In the genomic region with DNA sequence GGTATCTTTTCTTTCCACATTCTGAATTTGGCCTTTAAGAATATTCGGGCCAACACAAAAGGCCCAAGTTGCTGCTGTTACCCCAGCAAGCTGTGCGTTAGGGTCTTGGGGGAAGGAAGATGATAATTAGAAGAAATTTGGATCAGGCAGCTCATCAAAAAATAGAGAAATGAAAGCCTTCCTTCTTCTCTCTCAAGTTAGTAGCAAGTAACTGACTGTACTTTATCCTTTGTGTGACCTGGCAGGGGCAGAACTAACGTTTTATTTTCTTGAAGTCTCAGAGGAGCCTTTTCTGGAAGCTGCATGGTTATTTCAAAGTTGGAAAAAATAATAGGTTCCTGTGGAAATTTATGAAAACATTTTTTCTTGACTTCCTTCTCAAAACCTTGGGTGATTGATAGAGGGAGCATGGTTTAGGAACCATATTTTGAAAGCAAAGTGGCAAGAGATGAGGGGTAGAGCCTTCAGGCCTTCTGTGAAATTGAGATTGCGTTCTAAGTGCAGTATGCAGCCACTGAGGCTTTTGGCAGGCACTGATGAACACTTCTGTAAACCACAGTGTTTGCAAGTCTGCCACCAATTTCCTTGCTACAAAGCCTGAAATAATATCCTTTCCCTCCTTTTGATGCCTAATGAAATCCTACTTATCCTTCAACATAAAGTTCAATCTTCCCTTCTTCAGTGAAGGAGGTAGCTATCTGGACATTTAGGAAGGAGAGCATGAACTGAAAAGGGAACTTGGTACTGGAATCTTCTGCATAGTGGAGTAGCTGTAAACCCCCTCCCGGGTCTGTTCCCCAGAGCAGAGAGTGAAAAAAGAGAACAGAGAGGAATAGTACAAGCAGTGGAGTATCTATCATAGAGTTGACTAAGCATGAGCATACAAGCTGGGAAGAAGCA, we compare ENCODE assay signal across 8 cellular contexts.
DNase-seq lines count a peak whose midpoint lies in the region; ATAC-seq and TF ChIP-seq lines count a peak whose summit lies in the region.

No MANE protein-coding gene starts in this region.

- no peaks in the 10 kb centered on the region for H3K9me3 Mint-ChIP-seq in activated naive CD8-positive, alpha-beta T cell treated with anti-CD3 and anti-CD28 coated beads, Interleukin-2, amount 10 ng/mL, durations not matched to agents 7 days and 5 days
- H3K9me3 Mint-ChIP-seq in neural progenitor cell: peaks cover 12% of the 10 kb centered on the region
- H3K9me3 Mint-ChIP-seq in CD8-positive, alpha-beta T cell: no peaks in the 10 kb centered on the region

- peak overlapping the region; percentile 84 for H3K27ac ChIP-seq in neural progenitor cell
- H3K27ac ChIP-seq in CD8-positive, alpha-beta T cell (ENCODE audit: low read depth, low read length): no peak overlapping the region

- intact Hi-C loops in CD8-positive, alpha-beta T cell (cut with DNase I, micrococcal nuclease): no loop called here

- no peaks in the 10 kb centered on the region for H3K27me3 Mint-ChIP-seq in activated naive CD8-positive, alpha-beta T cell treated with anti-CD3 and anti-CD28 coated beads, Interleukin-2, amount 10 ng/mL, durations not matched to agents 7 days and 5 days
- no peaks in the 10 kb centered on the region for H3K27me3 Mint-ChIP-seq in neural progenitor cell (ENCODE audit: insufficient read depth, low read depth)
- peaks cover 3% of the 10 kb centered on the region for H3K27me3 Mint-ChIP-seq in CD8-positive, alpha-beta T cell (ENCODE audit: low read depth)

- peak overlapping the region; percentile 33 for H3K27ac Mint-ChIP-seq in activated naive CD8-positive, alpha-beta T cell treated with anti-CD3 and anti-CD28 coated beads, Interleukin-2, amount 10 ng/mL, durations not matched to agents 7 days and 5 days
- H3K27ac Mint-ChIP-seq in neural progenitor cell: peak overlapping the region; percentile 4
- no peak overlapping the region for H3K27ac Mint-ChIP-seq in CD8-positive, alpha-beta T cell

- no peaks in the 10 kb centered on the region for H3K36me3 Mint-ChIP-seq in activated naive CD8-positive, alpha-beta T cell treated with anti-CD3 and anti-CD28 coated beads, Interleukin-2, amount 10 ng/mL, durations not matched to agents 7 days and 5 days
- H3K36me3 Mint-ChIP-seq in neural progenitor cell: peaks cover 22% of the 10 kb centered on the region
- no peaks in the 10 kb centered on the region for H3K36me3 Mint-ChIP-seq in CD8-positive, alpha-beta T cell

- no peaks in the 10 kb centered on the region for H3K27me3 ChIP-seq in neural progenitor cell
- no peaks in the 10 kb centered on the region for H3K27me3 ChIP-seq in CD8-positive, alpha-beta T cell (ENCODE audit: insufficient read depth, low read length)

- no peak for DNase-seq in activated naive CD8-positive, alpha-beta T cell treated with anti-CD3 and anti-CD28 coated beads, Interleukin-2, amount 10 ng/mL, durations not matched to agents 7 days and 5 days
- no peak for DNase-seq in neural progenitor cell (ENCODE audit: low spot score)
- no peak for DNase-seq in CD8-positive, alpha-beta T cell
- DNase-seq in kidney glomerular epithelial cell (lab: John Stamatoyannopoulos, UW): no peak
- no peak for DNase-seq in NCI-H146 (lab: John Stamatoyannopoulos, UW)

- POLR2A ChIA-PET in activated naive CD8-positive, alpha-beta T cell treated with anti-CD3 and anti-CD28 coated beads, Interleukin-2, amount 10 ng/mL, durations not matched to agents 7 days and 5 days (lab: Charles Lee): no interaction called here
- POLR2A ChIA-PET in CD8-positive, alpha-beta T cell (lab: Charles Lee): no interaction called here

- peak; percentile 68 for ATAC-seq in GM18867 (IDR thresholded peaks at IDR 0.05; ENCODE audit: unreplicated experiment)
- ATAC-seq in HG03066 (IDR thresholded peaks at IDR 0.05; ENCODE audit: low read depth, unreplicated experiment): peak; percentile 63
- ATAC-seq in activated naive CD8-positive, alpha-beta T cell treated with anti-CD3 and anti-CD28 coated beads, Interleukin-2, amount 10 ng/mL, durations not matched to agents 7 days and 5 days (ENCODE audit: low read depth): peak; percentile 39
- ATAC-seq in CD8-positive, alpha-beta T cell: no peak
- ATAC-seq in GM18873 (IDR thresholded peaks at IDR 0.05; ENCODE audit: low FRiP score, unreplicated experiment): no peak

- peaks cover 92% of the 10 kb centered on the region for H3K79me2 ChIP-seq in neural progenitor cell (ENCODE audit: low read depth)

- H3F3A ChIP-seq in neural progenitor cell (ENCODE audit: low read depth): no peaks in the 10 kb centered on the region

- H3K4me1 Mint-ChIP-seq in activated naive CD8-positive, alpha-beta T cell treated with anti-CD3 and anti-CD28 coated beads, Interleukin-2, amount 10 ng/mL, durations not matched to agents 7 days and 5 days: peaks cover 15% of the 10 kb centered on the region
- H3K4me1 Mint-ChIP-seq in neural progenitor cell: peaks cover 8% of the 10 kb centered on the region
- H3K4me1 Mint-ChIP-seq in CD8-positive, alpha-beta T cell (ENCODE audit: low read depth): peaks cover 7% of the 10 kb centered on the region

- no peak overlapping the region for H3K9ac ChIP-seq in neural progenitor cell

- H3K4me3 Mint-ChIP-seq in activated naive CD8-positive, alpha-beta T cell treated with anti-CD3 and anti-CD28 coated beads, Interleukin-2, amount 10 ng/mL, durations not matched to agents 7 days and 5 days: peak overlapping the region; percentile 12
- no peak overlapping the region for H3K4me3 Mint-ChIP-seq in neural progenitor cell
- H3K4me3 Mint-ChIP-seq in CD8-positive, alpha-beta T cell: no peak overlapping the region

- no peaks in the 10 kb centered on the region for H3K9me3 ChIP-seq in neural progenitor cell (ENCODE audit: low read depth)
- H3K9me3 ChIP-seq in CD8-positive, alpha-beta T cell (ENCODE audit: low read length): no peaks in the 10 kb centered on the region

- H4K20me1 ChIP-seq in neural progenitor cell (ENCODE audit: low read depth): peaks cover 31% of the 10 kb centered on the region

- H3K36me3 ChIP-seq in neural progenitor cell: no peaks in the 10 kb centered on the region
- H3K36me3 ChIP-seq in CD8-positive, alpha-beta T cell (ENCODE audit: insufficient read depth, low read length): no peaks in the 10 kb centered on the region

- H3K4me1 ChIP-seq in neural progenitor cell: peaks cover 17% of the 10 kb centered on the region
- no peaks in the 10 kb centered on the region for H3K4me1 ChIP-seq in CD8-positive, alpha-beta T cell (ENCODE audit: insufficient read depth, low read length)

- TF ChIP-seq CTCF in neural progenitor cell (IDR thresholded peaks at IDR 0.05): no peak
- no peak for TF ChIP-seq CTCF in CD8-positive, alpha-beta T cell (IDR thresholded peaks at IDR 0.05)

- H3K4me3 ChIP-seq in neural progenitor cell: no peak overlapping the region
- no peak overlapping the region for H3K4me3 ChIP-seq in CD8-positive, alpha-beta T cell (ENCODE audit: low read depth, low read length)

- H3K4me2 ChIP-seq in neural progenitor cell: no peak overlapping the region

- no peak overlapping the region for H2AFZ ChIP-seq in neural progenitor cell (replicated peaks)

- CTCF ChIA-PET in CD8-positive, alpha-beta T cell (lab: Charles Lee): no interaction called here

Comparison
In these comparisons a context has a peak if more than half of its experiments do, and no peak if none do; other contexts are left out.
1. ATAC-seq: peak in GM18867 (single experiment), HG03066 (single experiment) and activated naive CD8-positive, alpha-beta T cell treated with anti-CD3 and anti-CD28 coated beads, Interleukin-2, amount 10 ng/mL, durations not matched to agents 7 days and 5 days (single experiment); none in CD8-positive, alpha-beta T cell (single experiment) and GM18873 (single experiment).